In the genomic region with DNA sequence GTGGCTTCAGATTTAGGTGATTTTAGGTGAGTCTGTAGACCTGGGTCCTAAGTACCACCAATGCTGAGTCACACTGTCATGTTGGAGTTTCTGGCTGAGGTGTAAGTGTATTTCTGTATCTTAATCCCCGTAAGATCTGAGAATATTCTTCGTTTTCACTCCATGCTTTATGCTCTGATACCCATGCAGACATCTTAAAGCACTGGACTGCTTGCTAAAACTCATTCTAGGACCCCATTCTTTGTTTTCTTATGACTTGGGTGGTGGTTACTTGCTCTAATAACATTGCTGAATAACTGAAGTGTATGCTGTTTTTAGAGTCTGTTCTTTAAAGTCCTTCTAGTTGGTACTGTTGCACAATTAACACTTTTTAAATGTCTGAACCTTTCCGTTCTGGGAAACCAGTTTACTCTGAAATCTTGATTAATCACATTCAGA, we compare ENCODE assay signal across 1 cellular context.
TF ChIP-seq lines count a peak whose summit lies in the region.

No MANE protein-coding gene starts in this region.

TF ChIP-seq in H1, 55 proteins besides CTCF, POLR2A, EP300 and RAD21:
- TF ChIP-seq TEAD4 (IDR thresholded peaks at IDR 0.05; ENCODE audit: low read depth, low read length) (no peak), GTF2F1 (IDR thresholded peaks at IDR 0.05; ENCODE audit: borderline replicate concordance, low read depth, low read length) (no peak), CEBPB (IDR thresholded peaks at IDR 0.05; ENCODE audit: low read depth, low read length) (no peak), KDM1A (IDR thresholded peaks at IDR 0.05; ENCODE audit: borderline replicate concordance, low read length) (no peak), CHD7 (IDR thresholded peaks at IDR 0.05; ENCODE audit: insufficient replicate concordance, low read length) (no peak)
